In genomic region chr6:80523531-80523970, GRCh38 we compare ENCODE assay signal across 10 cellular contexts.
A peak's percentile ranks its signal among the peaks of the same experiment; 100 is the strongest.
DNase-seq lines count a peak whose midpoint lies in the region; ATAC-seq and TF ChIP-seq lines count a peak whose summit lies in the region.
"Had no signal": no experiment of that assay in that cellular context is flagged by ENCODE, and none has a peak within 500 bp of the region (broad histone marks: within the 10 kb centered on the region; RNA-seq: fewer than 3 reads in every experiment).

No MANE protein-coding gene starts in this region.

- no CpG with 5 or more reads among the region's 11 CpGs for WGBS in iPS DF 6.9 (ENCODE audit: insufficient coverage, insufficient read length)

- no peaks in the 10 kb centered on the region for H3K36me3 Mint-ChIP-seq in activated CD4-positive, alpha-beta memory T cell treated with anti-CD3 and anti-CD28 coated beads, Interleukin-2, amount 10 ng/mL, durations not matched to agents 7 days and 5 days (ENCODE audit: low read depth)
- no peaks in the 10 kb centered on the region for H3K36me3 Mint-ChIP-seq in activated CD4-positive, alpha-beta memory T cell treated with anti-CD3 and anti-CD28 coated beads for 36 hours
- no peaks in the 10 kb centered on the region for H3K36me3 Mint-ChIP-seq in activated T-helper 1 cell treated with anti-CD3 and anti-CD28 coated beads, Interleukin-12 subunit alpha, Interleukin-12 subunit beta, Interleukin-2, Interleukin-4 antibody, amounts not matched to agents 30 ng/mL and 10 ng/mL and 1 ng/mL, durations not matched to agents 14 hours and 24 hours and 36 hours (ENCODE audit: low read depth)
- H3K36me3 Mint-ChIP-seq: memory B cell had no signal

- no peak overlapping the region for H3K4me3 Mint-ChIP-seq in activated CD4-positive, alpha-beta memory T cell treated with anti-CD3 and anti-CD28 coated beads, Interleukin-2, amount 10 ng/mL, durations not matched to agents 7 days and 5 days
- H3K4me3 Mint-ChIP-seq in activated CD4-positive, alpha-beta memory T cell treated with anti-CD3 and anti-CD28 coated beads for 36 hours, result no peak overlapping the region
- H3K4me3 Mint-ChIP-seq in activated T-helper 1 cell treated with anti-CD3 and anti-CD28 coated beads, Interleukin-12 subunit alpha, Interleukin-12 subunit beta, Interleukin-2, Interleukin-4 antibody, amounts not matched to agents 30 ng/mL and 10 ng/mL and 1 ng/mL, durations not matched to agents 14 hours and 24 hours and 36 hours, result peak overlapping the region; percentile 12
- H3K4me3 Mint-ChIP-seq: memory B cell had no signal

- TF ChIP-seq CTCF in tibial artery (IDR thresholded peaks at IDR 0.05), result no peak

- H3K27ac ChIP-seq in iPS DF 6.9 (ENCODE audit: low read length) (no peak overlapping the region), tibial artery (peak overlapping the region in 1 of 2 donors; percentile 46)

- H3K9me3 Mint-ChIP-seq in activated CD4-positive, alpha-beta memory T cell treated with anti-CD3 and anti-CD28 coated beads, Interleukin-2, amount 10 ng/mL, durations not matched to agents 7 days and 5 days, result no peaks in the 10 kb centered on the region
- H3K9me3 Mint-ChIP-seq in activated CD4-positive, alpha-beta memory T cell treated with anti-CD3 and anti-CD28 coated beads for 36 hours, result no peaks in the 10 kb centered on the region
- H3K9me3 Mint-ChIP-seq in activated T-helper 1 cell treated with anti-CD3 and anti-CD28 coated beads, Interleukin-12 subunit alpha, Interleukin-12 subunit beta, Interleukin-2, Interleukin-4 antibody, amounts not matched to agents 30 ng/mL and 10 ng/mL and 1 ng/mL, durations not matched to agents 14 hours and 24 hours and 36 hours, result no peaks in the 10 kb centered on the region
- H3K9me3 Mint-ChIP-seq: memory B cell had no signal

- H3K27me3 ChIP-seq in iPS DF 6.9 (ENCODE audit: control insufficient read depth, insufficient read depth, low read length) (no peaks in the 10 kb centered on the region), tibial artery (no peaks in the 10 kb centered on the region)

- no peak for ATAC-seq in HG02938 (IDR thresholded peaks at IDR 0.05; ENCODE audit: unreplicated experiment)

- H3K4me3 ChIP-seq in iPS DF 6.9 (ENCODE audit: low read length) (no peak overlapping the region), tibial artery (peak overlapping the region; percentile 21)

- H3K9me3 ChIP-seq in iPS DF 6.9 (ENCODE audit: control insufficient read depth, insufficient read depth, low read length) (no peaks in the 10 kb centered on the region), tibial artery (no peaks in the 10 kb centered on the region)

- H3K36me3 ChIP-seq in iPS DF 6.9 (ENCODE audit: control insufficient read depth, insufficient read depth, low read length) (no peaks in the 10 kb centered on the region), tibial artery (no peaks in the 10 kb centered on the region)

- intact Hi-C loops in activated CD4-positive, alpha-beta memory T cell treated with anti-CD3 and anti-CD28 coated beads for 36 hours (cut with micrococcal nuclease), result no loop called here
- intact Hi-C loops in activated T-helper 1 cell treated with anti-CD3 and anti-CD28 coated beads, Interleukin-12 subunit alpha, Interleukin-12 subunit beta, Interleukin-2, Interleukin-4 antibody, amounts not matched to agents 30 ng/mL and 10 ng/mL and 1 ng/mL, durations not matched to agents 14 hours and 24 hours and 36 hours (cut with micrococcal nuclease), result loop anchor here (2.0 to 5.0 kb wide), 2 partner anchors 17 to 356 kb away; no protein-coding TSS in a partner anchor
- intact Hi-C loops in tibial artery (cut with DNase I; ENCODE audit: low total_unique reads), result no loop called here

- peak overlapping the region; percentile 73 for H3K27ac Mint-ChIP-seq in activated CD4-positive, alpha-beta memory T cell treated with anti-CD3 and anti-CD28 coated beads, Interleukin-2, amount 10 ng/mL, durations not matched to agents 7 days and 5 days
- H3K27ac Mint-ChIP-seq in activated CD4-positive, alpha-beta memory T cell treated with anti-CD3 and anti-CD28 coated beads for 36 hours, result no peak overlapping the region
- H3K27ac Mint-ChIP-seq in activated T-helper 1 cell treated with anti-CD3 and anti-CD28 coated beads, Interleukin-12 subunit alpha, Interleukin-12 subunit beta, Interleukin-2, Interleukin-4 antibody, amounts not matched to agents 30 ng/mL and 10 ng/mL and 1 ng/mL, durations not matched to agents 14 hours and 24 hours and 36 hours, result peak overlapping the region; percentile 91
- H3K27ac Mint-ChIP-seq: memory B cell had no signal

- H3K4me1 ChIP-seq in iPS DF 6.9 (ENCODE audit: control insufficient read depth, insufficient read depth, low read length) (no peaks in the 10 kb centered on the region), tibial artery (peaks cover 0 to 37% (median 16%) of the 10 kb centered on the region in 4 donors)

- peaks cover 15% of the 10 kb centered on the region for H3K4me1 Mint-ChIP-seq in activated CD4-positive, alpha-beta memory T cell treated with anti-CD3 and anti-CD28 coated beads, Interleukin-2, amount 10 ng/mL, durations not matched to agents 7 days and 5 days
- no peaks in the 10 kb centered on the region for H3K4me1 Mint-ChIP-seq in activated CD4-positive, alpha-beta memory T cell treated with anti-CD3 and anti-CD28 coated beads for 36 hours (ENCODE audit: low read depth)
- peaks cover 14% of the 10 kb centered on the region for H3K4me1 Mint-ChIP-seq in activated T-helper 1 cell treated with anti-CD3 and anti-CD28 coated beads, Interleukin-12 subunit alpha, Interleukin-12 subunit beta, Interleukin-2, Interleukin-4 antibody, amounts not matched to agents 30 ng/mL and 10 ng/mL and 1 ng/mL, durations not matched to agents 14 hours and 24 hours and 36 hours (ENCODE audit: low read depth)
- H3K4me1 Mint-ChIP-seq: memory B cell had no signal

- no peak for DNase-seq in activated CD4-positive, alpha-beta memory T cell treated with anti-CD3 and anti-CD28 coated beads, Interleukin-2, amount 10 ng/mL, durations not matched to agents 7 days and 5 days
- DNase-seq in activated CD4-positive, alpha-beta memory T cell treated with anti-CD3 and anti-CD28 coated beads for 36 hours, result no peak
- no peak for DNase-seq in activated T-helper 1 cell treated with anti-CD3 and anti-CD28 coated beads, Interleukin-12 subunit alpha, Interleukin-12 subunit beta, Interleukin-2, Interleukin-4 antibody, amounts not matched to agents 30 ng/mL and 10 ng/mL and 1 ng/mL, durations not matched to agents 14 hours and 24 hours and 36 hours (ENCODE audit: low spot score)
- DNase-seq in iPS DF 6.9 (ENCODE audit: low read depth, low spot score), result peak; percentile 54
- DNase-seq in tibial artery, result no peak
- no peak for DNase-seq in foreskin melanocyte
- no peak for DNase-seq in HK-2 (ENCODE audit: unreplicated experiment)
- DNase-seq: activated CD4-positive, CD25-positive, alpha-beta regulatory T cell had no signal

- POLR2A ChIA-PET in activated CD4-positive, alpha-beta memory T cell treated with anti-CD3 and anti-CD28 coated beads, Interleukin-2, amount 10 ng/mL, durations not matched to agents 7 days and 5 days (lab: Charles Lee), result no interaction called here
- POLR2A ChIA-PET in activated CD4-positive, alpha-beta memory T cell treated with anti-CD3 and anti-CD28 coated beads for 36 hours (lab: Charles Lee), result no interaction called here

- CTCF ChIA-PET in activated CD4-positive, alpha-beta memory T cell treated with anti-CD3 and anti-CD28 coated beads, Interleukin-2, amount 10 ng/mL, durations not matched to agents 7 days and 5 days (lab: Charles Lee), result no interaction called here
- CTCF ChIA-PET in activated CD4-positive, alpha-beta memory T cell treated with anti-CD3 and anti-CD28 coated beads for 36 hours (lab: Charles Lee), result interaction anchor here (0.8 kb wide), 1 partner anchor 745 kb away, joined by 4 read pairs; no protein-coding TSS in a partner anchor

- peaks cover 7% of the 10 kb centered on the region for H3K27me3 Mint-ChIP-seq in activated CD4-positive, alpha-beta memory T cell treated with anti-CD3 and anti-CD28 coated beads, Interleukin-2, amount 10 ng/mL, durations not matched to agents 7 days and 5 days
- peaks cover 1% of the 10 kb centered on the region for H3K27me3 Mint-ChIP-seq in activated CD4-positive, alpha-beta memory T cell treated with anti-CD3 and anti-CD28 coated beads for 36 hours
- H3K27me3 Mint-ChIP-seq in activated T-helper 1 cell treated with anti-CD3 and anti-CD28 coated beads, Interleukin-12 subunit alpha, Interleukin-12 subunit beta, Interleukin-2, Interleukin-4 antibody, amounts not matched to agents 30 ng/mL and 10 ng/mL and 1 ng/mL, durations not matched to agents 14 hours and 24 hours and 36 hours (ENCODE audit: insufficient read depth), result peaks cover 2% of the 10 kb centered on the region
- H3K27me3 Mint-ChIP-seq: memory B cell had no signal
